In genomic region chr14:105092912-105093425, GRCh38 we compare ENCODE assay signal across 8 cellular contexts. TPM values are rescaled to one million over a fixed set of nuclear protein-coding genes. Genes with fewer than 3 reads are reported as not detected.
A peak's percentile ranks its signal among the peaks of the same experiment; 100 is the strongest.
DNase-seq lines count a peak whose midpoint lies in the region; ATAC-seq and TF ChIP-seq lines count a peak whose summit lies in the region.

No MANE protein-coding gene starts in this region.

- intact Hi-C loops in left cardiac atrium (cut with DNase I), result loop anchor here (5.0 to 10.0 kb wide), 4 partner anchors 79 to 262 kb away; no protein-coding TSS in a partner anchor
- intact Hi-C loops in sigmoid colon (cut with DNase I), result loop anchor here (5.0 kb wide), 3 partner anchors 116 to 259 kb away; partner anchors contain the start of genes AHNAK2 and BRF1

- peak overlapping the region; percentile 87 to 96 (median 92) for H3K27ac ChIP-seq in sigmoid colon

- peak overlapping the region; percentile 75 for H3K27ac Mint-ChIP-seq in activated naive CD8-positive, alpha-beta T cell treated with anti-CD3 and anti-CD28 coated beads, Interleukin-2, amount 10 ng/mL, durations not matched to agents 7 days and 5 days

- peak overlapping the region; percentile 81 for H3K4me3 Mint-ChIP-seq in activated naive CD8-positive, alpha-beta T cell treated with anti-CD3 and anti-CD28 coated beads, Interleukin-2, amount 10 ng/mL, durations not matched to agents 7 days and 5 days

- H3K4me1 Mint-ChIP-seq in activated naive CD8-positive, alpha-beta T cell treated with anti-CD3 and anti-CD28 coated beads, Interleukin-2, amount 10 ng/mL, durations not matched to agents 7 days and 5 days, result peaks cover 19% of the 10 kb centered on the region

- no peaks in the 10 kb centered on the region for H3K9me3 ChIP-seq in sigmoid colon

- H3K27me3 Mint-ChIP-seq in activated naive CD8-positive, alpha-beta T cell treated with anti-CD3 and anti-CD28 coated beads, Interleukin-2, amount 10 ng/mL, durations not matched to agents 7 days and 5 days, result peaks cover 6% of the 10 kb centered on the region

- ATAC-seq in GM21515 (IDR thresholded peaks at IDR 0.05; ENCODE audit: unreplicated experiment) (peak; percentile 30), left cardiac atrium (peak; percentile 30 to 48), GM19328 (IDR thresholded peaks at IDR 0.05; ENCODE audit: unreplicated experiment) (no peak), HG02571 (IDR thresholded peaks at IDR 0.05; ENCODE audit: unreplicated experiment) (no peak)
- peak; percentile 33 for ATAC-seq in activated naive CD8-positive, alpha-beta T cell treated with anti-CD3 and anti-CD28 coated beads, Interleukin-2, amount 10 ng/mL, durations not matched to agents 7 days and 5 days (ENCODE audit: low read depth)

- no peaks in the 10 kb centered on the region for H3K36me3 Mint-ChIP-seq in activated naive CD8-positive, alpha-beta T cell treated with anti-CD3 and anti-CD28 coated beads, Interleukin-2, amount 10 ng/mL, durations not matched to agents 7 days and 5 days

- TF ChIP-seq CTCF in sigmoid colon (IDR thresholded peaks at IDR 0.05), result no peak

- peak overlapping the region; percentile 60 to 83 (median 68) for H3K4me3 ChIP-seq in sigmoid colon

- WGBS in sigmoid colon, 2 donors, result 1 to 2% methylated on average over 46 of the region's 46 CpGs

- POLR2A ChIA-PET in activated naive CD8-positive, alpha-beta T cell treated with anti-CD3 and anti-CD28 coated beads, Interleukin-2, amount 10 ng/mL, durations not matched to agents 7 days and 5 days (lab: Charles Lee), result interaction anchor here (2.1 kb wide), 1 partner anchor 27 kb away, joined by 5 read pairs; the partner anchor contains the start of gene GPR132

- H3K27me3 ChIP-seq in sigmoid colon, result no peaks in the 10 kb centered on the region

- TF ChIP-seq POLR2A in sigmoid colon (IDR thresholded peaks at IDR 0.05), result no peak

- peak; percentile 39 for DNase-seq in CD1c-positive myeloid dendritic cell (ENCODE audit: extremely low spot score)
- DNase-seq in RPMI8226, result peak; percentile 37
- DNase-seq in activated naive CD8-positive, alpha-beta T cell treated with anti-CD3 and anti-CD28 coated beads, Interleukin-2, amount 10 ng/mL, durations not matched to agents 7 days and 5 days, result peak; percentile 84
- DNase-seq in left cardiac atrium, result peak; percentile 75
- peak; percentile 82 for DNase-seq in sigmoid colon

- H3K36me3 ChIP-seq in sigmoid colon, result no peaks in the 10 kb centered on the region

- peaks cover 0 to 56% (median 47%) of the 10 kb centered on the region in 4 donors for H3K4me1 ChIP-seq in sigmoid colon

- H3K9me3 Mint-ChIP-seq in activated naive CD8-positive, alpha-beta T cell treated with anti-CD3 and anti-CD28 coated beads, Interleukin-2, amount 10 ng/mL, durations not matched to agents 7 days and 5 days, result no peaks in the 10 kb centered on the region

- TF ChIP-seq EP300 in sigmoid colon (IDR thresholded peaks at IDR 0.05), result no peak

RNA-seq across cellular contexts. Expression of gene GPR132, which starts 27.7 kb away (rescaled TPM):
- 10 to 100 TPM; 43.5 to 46.6 TPM for total RNA-seq in activated naive CD8-positive, alpha-beta T cell treated with anti-CD3 and anti-CD28 coated beads, Interleukin-2, amount 10 ng/mL, durations not matched to agents 7 days and 5 days
- 1 to 10 TPM; 1.1 to 2.1 TPM for total RNA-seq in left cardiac atrium
- total RNA-seq in sigmoid colon, result 1 to 10 TPM; 1.8 to 2.3 (median 2.0) TPM
- polyA plus RNA-seq in sigmoid colon, result 1 to 10 TPM in 2 of 3 donors, under 1 TPM in 1; 0.60 to 8.4 (median 1.4) TPM

Comparison
In these comparisons a context has a peak if more than half of its experiments do, and no peak if none do; other contexts are left out.
1. ATAC-seq: peak in GM21515 (single experiment), activated naive CD8-positive, alpha-beta T cell treated with anti-CD3 and anti-CD28 coated beads, Interleukin-2, amount 10 ng/mL, durations not matched to agents 7 days and 5 days (single experiment) and left cardiac atrium (2 of 2); none in GM19328 (single experiment) and HG02571 (single experiment).
2. RNA of gene GPR132, which starts 27.7 kb away (total RNA-seq): 43.5 to 46.6 TPM in activated naive CD8-positive, alpha-beta T cell treated with anti-CD3 and anti-CD28 coated beads, Interleukin-2, amount 10 ng/mL, durations not matched to agents 7 days and 5 days; 1.8 to 2.3 TPM in sigmoid colon and 1.1 to 2.1 TPM in left cardiac atrium; every median in the first group is over 10 times any median in the second.
3. Peak in every context shown above with its lines, with median percentiles within 50 percentile points of each other: DNase-seq.